Comparison of ENCODE assay signal across 1 cellular context in the genomic region with DNA sequence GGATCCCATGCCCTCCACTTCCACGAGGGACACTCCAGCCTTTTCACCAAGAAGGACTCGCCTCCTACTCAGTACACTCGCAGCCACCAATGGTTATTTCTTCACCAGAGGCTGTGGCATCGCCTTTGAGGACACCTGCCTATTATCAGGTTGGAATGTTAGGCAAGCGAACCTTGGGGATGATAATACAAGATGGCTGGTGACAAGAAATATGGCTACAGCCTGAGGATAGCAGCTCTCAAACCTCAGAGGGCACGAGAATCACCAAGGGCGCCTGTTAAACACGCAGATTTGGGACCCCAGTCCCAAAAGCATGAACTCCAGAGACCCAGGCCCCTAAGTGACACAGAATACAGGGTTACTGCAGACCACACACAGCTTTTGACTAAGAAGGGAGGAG.
TF ChIP-seq lines count a peak whose summit lies in the region.

No MANE protein-coding gene starts in this region.

TF ChIP-seq in GM23338, 12 proteins besides CTCF, POLR2A, EP300 and RAD21 (continued from another document):
- TF ChIP-seq, protein P1, sequence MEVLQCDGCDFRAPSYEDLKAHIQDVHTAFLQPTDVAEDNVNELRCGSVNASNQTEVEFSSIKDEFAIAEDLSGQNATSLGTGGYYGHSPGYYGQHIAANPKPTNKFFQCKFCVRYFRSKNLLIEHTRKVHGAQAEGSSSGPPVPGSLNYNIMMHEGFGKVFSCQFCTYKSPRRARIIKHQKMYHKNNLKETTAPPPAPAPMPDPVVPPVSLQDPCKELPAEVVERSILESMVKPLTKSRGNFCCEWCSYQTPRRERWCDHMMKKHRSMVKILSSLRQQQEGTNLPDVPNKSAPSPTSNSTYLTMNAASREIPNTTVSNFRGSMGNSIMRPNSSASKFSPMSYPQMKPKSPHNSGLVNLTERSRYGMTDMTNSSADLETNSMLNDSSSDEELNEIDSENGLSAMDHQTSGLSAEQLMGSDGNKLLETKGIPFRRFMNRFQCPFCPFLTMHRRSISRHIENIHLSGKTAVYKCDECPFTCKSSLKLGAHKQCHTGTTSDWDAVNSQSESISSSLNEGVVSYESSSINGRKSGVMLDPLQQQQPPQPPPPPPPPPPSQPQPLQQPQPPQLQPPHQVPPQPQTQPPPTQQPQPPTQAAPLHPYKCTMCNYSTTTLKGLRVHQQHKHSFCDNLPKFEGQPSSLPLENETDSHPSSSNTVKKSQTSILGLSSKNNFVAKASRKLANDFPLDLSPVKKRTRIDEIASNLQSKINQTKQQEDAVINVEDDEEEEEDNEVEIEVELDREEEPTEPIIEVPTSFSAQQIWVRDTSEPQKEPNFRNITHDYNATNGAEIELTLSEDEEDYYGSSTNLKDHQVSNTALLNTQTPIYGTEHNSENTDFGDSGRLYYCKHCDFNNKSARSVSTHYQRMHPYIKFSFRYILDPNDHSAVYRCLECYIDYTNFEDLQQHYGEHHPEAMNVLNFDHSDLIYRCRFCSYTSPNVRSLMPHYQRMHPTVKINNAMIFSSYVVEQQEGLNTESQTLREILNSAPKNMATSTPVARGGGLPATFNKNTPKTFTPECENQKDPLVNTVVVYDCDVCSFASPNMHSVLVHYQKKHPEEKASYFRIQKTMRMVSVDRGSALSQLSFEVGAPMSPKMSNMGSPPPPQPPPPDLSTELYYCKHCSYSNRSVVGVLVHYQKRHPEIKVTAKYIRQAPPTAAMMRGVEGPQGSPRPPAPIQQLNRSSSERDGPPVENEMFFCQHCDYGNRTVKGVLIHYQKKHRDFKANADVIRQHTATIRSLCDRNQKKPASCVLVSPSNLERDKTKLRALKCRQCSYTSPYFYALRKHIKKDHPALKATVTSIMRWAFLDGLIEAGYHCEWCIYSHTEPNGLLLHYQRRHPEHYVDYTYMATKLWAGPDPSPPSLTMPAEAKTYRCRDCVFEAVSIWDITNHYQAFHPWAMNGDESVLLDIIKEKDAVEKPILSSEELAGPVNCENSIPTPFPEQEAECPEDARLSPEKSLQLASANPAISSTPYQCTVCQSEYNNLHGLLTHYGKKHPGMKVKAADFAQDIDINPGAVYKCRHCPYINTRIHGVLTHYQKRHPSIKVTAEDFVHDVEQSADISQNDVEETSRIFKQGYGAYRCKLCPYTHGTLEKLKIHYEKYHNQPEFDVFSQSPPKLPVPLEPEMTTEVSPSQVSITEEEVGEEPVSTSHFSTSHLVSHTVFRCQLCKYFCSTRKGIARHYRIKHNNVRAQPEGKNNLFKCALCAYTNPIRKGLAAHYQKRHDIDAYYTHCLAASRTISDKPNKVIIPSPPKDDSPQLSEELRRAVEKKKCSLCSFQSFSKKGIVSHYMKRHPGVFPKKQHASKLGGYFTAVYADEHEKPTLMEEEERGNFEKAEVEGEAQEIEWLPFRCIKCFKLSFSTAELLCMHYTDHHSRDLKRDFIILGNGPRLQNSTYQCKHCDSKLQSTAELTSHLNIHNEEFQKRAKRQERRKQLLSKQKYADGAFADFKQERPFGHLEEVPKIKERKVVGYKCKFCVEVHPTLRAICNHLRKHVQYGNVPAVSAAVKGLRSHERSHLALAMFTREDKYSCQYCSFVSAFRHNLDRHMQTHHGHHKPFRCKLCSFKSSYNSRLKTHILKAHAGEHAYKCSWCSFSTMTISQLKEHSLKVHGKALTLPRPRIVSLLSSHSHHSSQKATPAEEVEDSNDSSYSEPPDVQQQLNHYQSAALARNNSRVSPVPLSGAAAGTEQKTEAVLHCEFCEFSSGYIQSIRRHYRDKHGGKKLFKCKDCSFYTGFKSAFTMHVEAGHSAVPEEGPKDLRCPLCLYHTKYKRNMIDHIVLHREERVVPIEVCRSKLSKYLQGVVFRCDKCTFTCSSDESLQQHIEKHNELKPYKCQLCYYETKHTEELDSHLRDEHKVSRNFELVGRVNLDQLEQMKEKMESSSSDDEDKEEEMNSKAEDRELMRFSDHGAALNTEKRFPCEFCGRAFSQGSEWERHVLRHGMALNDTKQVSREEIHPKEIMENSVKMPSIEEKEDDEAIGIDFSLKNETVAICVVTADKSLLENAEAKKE (CRISPR knock-in tag; IDR thresholded peaks at IDR 0.05): no peak
- TF ChIP-seq NANOG (IDR thresholded peaks at IDR 0.05; ENCODE audit: borderline replicate concordance) (no peak), ZNF114 (CRISPR knock-in tag; IDR thresholded peaks at IDR 0.05) (no peak), STAT1 (IDR thresholded peaks at IDR 0.05; ENCODE audit: unreplicated experiment) (no peak), CREB1 (CRISPR knock-in tag; IDR thresholded peaks at IDR 0.05; ENCODE audit: low read depth) (no peak), EZH2 (IDR thresholded peaks at IDR 0.05; ENCODE audit: low read depth, unreplicated experiment) (no peak)
